ENCODE assay signal across 8 cellular contexts in the genomic region with DNA sequence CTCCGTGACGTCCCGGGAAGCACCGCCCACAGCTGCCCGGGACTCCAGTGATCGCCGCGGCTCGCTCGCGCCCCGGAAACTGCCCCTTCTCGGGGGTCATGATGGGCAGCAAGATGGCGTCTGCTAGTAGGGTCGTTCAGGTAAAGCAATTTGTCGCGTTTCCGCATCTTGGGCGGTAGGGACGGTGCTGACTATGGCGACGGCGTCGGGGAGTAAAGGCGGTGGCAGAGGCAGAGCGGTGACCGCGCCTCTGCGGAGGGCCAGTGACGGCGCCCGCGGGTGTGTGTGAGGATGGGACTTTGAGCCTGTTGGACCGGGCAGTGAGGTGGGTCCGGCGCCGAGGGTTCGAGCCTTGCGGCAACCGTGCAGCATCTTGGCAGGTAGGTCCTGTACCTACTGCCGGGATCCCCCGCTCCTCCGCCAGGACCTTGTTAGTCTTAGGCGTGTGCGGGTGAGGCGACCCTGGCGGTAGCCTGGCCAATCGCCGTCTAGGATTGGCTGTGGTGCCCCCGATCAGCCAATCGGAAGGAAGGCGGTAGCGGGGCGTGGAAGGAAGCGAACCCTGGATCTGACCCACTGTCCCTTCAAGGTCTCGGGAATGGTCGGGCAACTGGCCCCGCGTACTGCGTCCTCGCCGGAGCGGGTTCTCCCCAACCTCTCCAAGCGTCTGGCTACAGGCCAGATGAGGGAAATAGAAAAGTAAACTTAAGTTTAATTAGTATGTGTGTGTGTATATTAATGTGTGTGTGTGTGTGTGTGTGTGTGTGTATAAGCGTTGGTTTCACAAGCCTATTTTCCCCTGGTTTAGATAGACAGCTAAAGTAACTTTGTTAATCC. TPM values are rescaled to one million over a fixed set of nuclear protein-coding genes. Genes with fewer than 3 reads are reported as not detected.
A peak's percentile ranks its signal among the peaks of the same experiment; 100 is the strongest.
DNase-seq lines count a peak whose midpoint lies in the region; ATAC-seq and TF ChIP-seq lines count a peak whose summit lies in the region.

No MANE protein-coding gene starts in this region.

- intact Hi-C loops in activated CD4-positive, alpha-beta memory T cell treated with anti-CD3 and anti-CD28 coated beads for 36 hours (cut with micrococcal nuclease), result loop anchor here (1.0 to 2.0 kb wide), 6 partner anchors 16 to 175 kb away; a partner anchor contains a TSS
- intact Hi-C loops in lower lobe of right lung (cut with DNase I), result no loop called here

- peak; percentile 34 for TF ChIP-seq CTCF in lower lobe of right lung (IDR thresholded peaks at IDR 0.05)

- CTCF ChIA-PET in activated CD4-positive, alpha-beta memory T cell treated with anti-CD3 and anti-CD28 coated beads for 36 hours (lab: Charles Lee), result interaction anchor here (0.8 to 0.9 kb wide), 2 partner anchors 124 to 125 kb away, joined by 3 read pairs; a partner anchor contains a TSS

- H3K4me1 ChIP-seq in CD4-positive, CD25-positive, alpha-beta regulatory T cell (ENCODE audit: control insufficient read depth, insufficient read depth, low read length, poor library complexity, severe bottlenecking), result peaks cover 14% of the 10 kb centered on the region
- peaks cover 5% of the 10 kb centered on the region in 2 donors for H3K4me1 ChIP-seq in duodenal mucosa (ENCODE audit: control insufficient read depth in 1 of 2, insufficient read depth in 2 of 2, low read length in 2 of 2)
- H3K4me1 ChIP-seq in lower lobe of right lung, result peaks cover 20% of the 10 kb centered on the region

- no peaks in the 10 kb centered on the region for H3K27me3 ChIP-seq in CD4-positive, CD25-positive, alpha-beta regulatory T cell (ENCODE audit: control insufficient read depth, insufficient read depth, low read length)
- no peaks in the 10 kb centered on the region for H3K27me3 ChIP-seq in duodenal mucosa (ENCODE audit: control insufficient read depth in 1 of 2, insufficient read depth in 2 of 2, low read length in 2 of 2)
- H3K27me3 ChIP-seq in lower lobe of right lung (ENCODE audit: low read depth), result no peaks in the 10 kb centered on the region

- H3K36me3 Mint-ChIP-seq in CD4-positive, CD25-positive, alpha-beta regulatory T cell, result peaks cover 4% of the 10 kb centered on the region
- peaks cover 5% of the 10 kb centered on the region for H3K36me3 Mint-ChIP-seq in activated CD4-positive, alpha-beta memory T cell treated with anti-CD3 and anti-CD28 coated beads for 36 hours

- H3K27ac ChIP-seq in CD4-positive, CD25-positive, alpha-beta regulatory T cell (ENCODE audit: insufficient read depth, low read length, poor library complexity, severe bottlenecking), result peak overlapping the region; percentile 94
- H3K27ac ChIP-seq in duodenal mucosa (ENCODE audit: low read depth, low read length), result peak overlapping the region; percentile 96
- peak overlapping the region; percentile 98 for H3K27ac ChIP-seq in lower lobe of right lung

- peaks cover 6 to 39% (median 23%) of the 10 kb centered on the region in 4 donors for H3K4me1 Mint-ChIP-seq in CD4-positive, CD25-positive, alpha-beta regulatory T cell
- peaks cover 15% of the 10 kb centered on the region for H3K4me1 Mint-ChIP-seq in activated CD4-positive, alpha-beta memory T cell treated with anti-CD3 and anti-CD28 coated beads for 36 hours (ENCODE audit: low read depth)

- ATAC-seq in CD4-positive, CD25-positive, alpha-beta regulatory T cell (ENCODE audit: low read depth in 2 of 2), result peak; percentile 87
- ATAC-seq in GM19395 (IDR thresholded peaks at IDR 0.05; ENCODE audit: unreplicated experiment) (peak; percentile 94), HG03558 (IDR thresholded peaks at IDR 0.05; ENCODE audit: extremely low read depth, unreplicated experiment) (peak; percentile 72), lower lobe of right lung (peak; percentile 96 to 99)

- H3K27me3 Mint-ChIP-seq in CD4-positive, CD25-positive, alpha-beta regulatory T cell, result no peaks in the 10 kb centered on the region
- H3K27me3 Mint-ChIP-seq in activated CD4-positive, alpha-beta memory T cell treated with anti-CD3 and anti-CD28 coated beads for 36 hours, result no peaks in the 10 kb centered on the region

- POLR2A ChIA-PET in activated CD4-positive, alpha-beta memory T cell treated with anti-CD3 and anti-CD28 coated beads for 36 hours (lab: Charles Lee), result interaction anchor here (0.6 to 2.2 kb wide), 3 partner anchors 28 to 115 kb away, joined by 3 to 8 read pairs (median 3); a partner anchor contains a TSS

- H3K4me3 Mint-ChIP-seq in CD4-positive, CD25-positive, alpha-beta regulatory T cell, result peak overlapping the region; percentile 97 to 99 (median 98)
- peak overlapping the region; percentile 97 for H3K4me3 Mint-ChIP-seq in activated CD4-positive, alpha-beta memory T cell treated with anti-CD3 and anti-CD28 coated beads for 36 hours

- no peaks in the 10 kb centered on the region for H3K36me3 ChIP-seq in CD4-positive, CD25-positive, alpha-beta regulatory T cell (ENCODE audit: control insufficient read depth, insufficient read depth, low read length)
- no peaks in the 10 kb centered on the region for H3K36me3 ChIP-seq in duodenal mucosa (ENCODE audit: control insufficient read depth in 1 of 2, insufficient read depth in 2 of 2, low read length in 2 of 2)
- H3K36me3 ChIP-seq in lower lobe of right lung, result no peaks in the 10 kb centered on the region

- no peaks in the 10 kb centered on the region for H3K9me3 ChIP-seq in CD4-positive, CD25-positive, alpha-beta regulatory T cell (ENCODE audit: control insufficient read depth in 2 of 2, low read length in 2 of 2)
- H3K9me3 ChIP-seq in duodenal mucosa (ENCODE audit: control insufficient read depth in 1 of 2, low read length in 2 of 2) (no peaks in the 10 kb centered on the region), lower lobe of right lung (no peaks in the 10 kb centered on the region)

- H3K27ac Mint-ChIP-seq in CD4-positive, CD25-positive, alpha-beta regulatory T cell, result peak overlapping the region; percentile 99
- H3K27ac Mint-ChIP-seq in activated CD4-positive, alpha-beta memory T cell treated with anti-CD3 and anti-CD28 coated beads for 36 hours, result peak overlapping the region; percentile 93

- DNase-seq in CD4-positive, CD25-positive, alpha-beta regulatory T cell, result peak; percentile 90 to 95 (median 94)
- DNase-seq in NCI-H774 (lab: John Stamatoyannopoulos, UW), result peak; percentile 88
- peak; percentile 90 for DNase-seq in activated CD4-positive, alpha-beta memory T cell treated with anti-CD3 and anti-CD28 coated beads for 36 hours
- DNase-seq in lower lobe of right lung, result peak; percentile 99
- peak; percentile 53 to 81 (median 67) for DNase-seq in stimulated activated CD4-positive, alpha-beta T cell treated with anti-CD3 and anti-CD28 coated beads, TNF-alpha, amount 100 ng/mL, for 24 hours (ENCODE audit: low read depth in 3 of 3)

- H3K4me3 ChIP-seq in CD4-positive, CD25-positive, alpha-beta regulatory T cell (ENCODE audit: low read depth, low read length), result peak overlapping the region; percentile 92
- H3K4me3 ChIP-seq in duodenal mucosa (ENCODE audit: low read depth in 1 of 2, low read length in 2 of 2) (peak overlapping the region; percentile 97 to 100), lower lobe of right lung (peak overlapping the region; percentile 100)

- H3K9ac ChIP-seq in duodenal mucosa (ENCODE audit: low read depth in 1 of 2, low read length in 2 of 2), result peak overlapping the region; percentile 94 to 100

- peaks cover 0 to 2% (median 0%) of the 10 kb centered on the region in 7 donors for H3K9me3 Mint-ChIP-seq in CD4-positive, CD25-positive, alpha-beta regulatory T cell
- no peaks in the 10 kb centered on the region for H3K9me3 Mint-ChIP-seq in activated CD4-positive, alpha-beta memory T cell treated with anti-CD3 and anti-CD28 coated beads for 36 hours

RNA-seq across cellular contexts. Expression of a gene that starts 16.7 kb away (rescaled TPM):
- total RNA-seq in CD4-positive, CD25-positive, alpha-beta regulatory T cell, result 23.6 TPM
- polyA plus RNA-seq in CD4-positive, CD25-positive, alpha-beta regulatory T cell, result 10 to 100 TPM; 24.9 to 34.9 (median 29.7) TPM
- 10 to 100 TPM; 36.2 to 41.2 TPM for total RNA-seq in activated CD4-positive, alpha-beta memory T cell treated with anti-CD3 and anti-CD28 coated beads for 36 hours
- total RNA-seq in lower lobe of right lung, result 29.6 TPM

RNA-seq across cellular contexts. Expression of a gene that starts 28.6 kb away (rescaled TPM):
- total RNA-seq in CD4-positive, CD25-positive, alpha-beta regulatory T cell, result 6.0 TPM
- 1 to 10 TPM; 5.6 to 9.3 (median 6.3) TPM for polyA plus RNA-seq in CD4-positive, CD25-positive, alpha-beta regulatory T cell
- total RNA-seq in activated CD4-positive, alpha-beta memory T cell treated with anti-CD3 and anti-CD28 coated beads for 36 hours, result 10 to 100 TPM; 80.7 to 82.0 TPM
- total RNA-seq in lower lobe of right lung, result 2.9 TPM

RNA-seq across cellular contexts. Expression of a gene that starts 51.0 kb away (rescaled TPM):
- total RNA-seq in CD4-positive, CD25-positive, alpha-beta regulatory T cell, result 3.9 TPM
- polyA plus RNA-seq in CD4-positive, CD25-positive, alpha-beta regulatory T cell, result 10 to 100 TPM in 1 of 4 donors, 1 to 10 TPM in 3; 5.3 to 10.2 (median 8.7) TPM
- 100 to 1,000 TPM; 178 to 189 TPM for total RNA-seq in activated CD4-positive, alpha-beta memory T cell treated with anti-CD3 and anti-CD28 coated beads for 36 hours
- 4.4 TPM for total RNA-seq in lower lobe of right lung

Comparison
In these comparisons a context has a peak if more than half of its experiments do, and no peak if none do; other contexts are left out.
1. Peak in every context shown above with its lines: DNase-seq, ATAC-seq, H3K4me3 ChIP-seq and H3K27ac ChIP-seq.
2. RNA of a gene that starts 28.6 kb away (total RNA-seq): 80.7 to 82.0 TPM in activated CD4-positive, alpha-beta memory T cell treated with anti-CD3 and anti-CD28 coated beads for 36 hours; 6.0 TPM in CD4-positive, CD25-positive, alpha-beta regulatory T cell (single experiment) and 2.9 TPM in lower lobe of right lung (single experiment); every median in the first group is over 10 times any median in the second.
3. RNA of a gene that starts 51.0 kb away (total RNA-seq): 178 to 189 TPM in activated CD4-positive, alpha-beta memory T cell treated with anti-CD3 and anti-CD28 coated beads for 36 hours; 4.4 TPM in lower lobe of right lung (single experiment) and 3.9 TPM in CD4-positive, CD25-positive, alpha-beta regulatory T cell (single experiment); every median in the first group is over 10 times any median in the second.